8 cellular contexts compared by ENCODE assay signal in genomic region chr17:82458885-82459424, GRCh38. TPM values are rescaled to one million over a fixed set of nuclear protein-coding genes. Genes with fewer than 3 reads are reported as not detected.
DNase-seq lines count a peak whose midpoint lies in the region; ATAC-seq, FAIRE-seq and TF ChIP-seq lines count a peak whose summit lies in the region.

No MANE protein-coding gene starts in this region.

- H3K27ac Mint-ChIP-seq in CD8-positive, alpha-beta memory T cell, result peak overlapping the region; percentile 71 to 95 (median 91)
- H3K27ac Mint-ChIP-seq in dendritic cell treated with granulocyte-macrophage colony-stimulating factor and Interleukin-4, amounts not matched to agents 40 ng/mL and 50 ng/mL, for 4 days, result peak overlapping the region; percentile 96

- peak overlapping the region; percentile 55 for H3K4me3 ChIP-seq in CD8-positive, alpha-beta memory T cell (ENCODE audit: low read length)
- H3K4me3 ChIP-seq in upper lobe of right lung, result peak overlapping the region; percentile 89

- H3K36me3 ChIP-seq in CD8-positive, alpha-beta memory T cell (ENCODE audit: insufficient read depth, low read length), result peaks cover 18% of the 10 kb centered on the region
- peaks cover 39% of the 10 kb centered on the region for H3K36me3 ChIP-seq in upper lobe of right lung

- TF ChIP-seq CTCF in upper lobe of right lung (IDR thresholded peaks at IDR 0.05), result no peak

- H3K27ac ChIP-seq in CD8-positive, alpha-beta memory T cell (ENCODE audit: low read depth, low read length), result peak overlapping the region; percentile 94
- H3K27ac ChIP-seq in upper lobe of right lung, result peak overlapping the region; percentile 99

- ATAC-seq in GM21423 (IDR thresholded peaks at IDR 0.05; ENCODE audit: unreplicated experiment) (peak; percentile 7), upper lobe of right lung (peak; percentile 0), GM19397 (IDR thresholded peaks at IDR 0.05; ENCODE audit: unreplicated experiment) (no peak)

- FAIRE-seq in RCC 7860 (lab: Jason Lieb, UNC), result no peak

- CTCF ChIA-PET in CD8-positive, alpha-beta memory T cell (lab: Charles Lee), result interaction anchor here (1.6 kb wide), 1 partner anchor 40 kb away, joined by 3 read pairs; no protein-coding TSS in a partner anchor

- POLR2A ChIA-PET in CD8-positive, alpha-beta memory T cell (lab: Charles Lee), result interaction anchor here (1.2 to 1.8 kb wide), 5 partner anchors 9 to 60 kb away, joined by 3 to 15 read pairs (median 10); partner anchors contain the start of gene FOXK2

- peaks cover 0 to 1% of the 10 kb centered on the region in 2 donors for H3K27me3 Mint-ChIP-seq in CD8-positive, alpha-beta memory T cell
- H3K27me3 Mint-ChIP-seq in dendritic cell treated with granulocyte-macrophage colony-stimulating factor and Interleukin-4, amounts not matched to agents 40 ng/mL and 50 ng/mL, for 4 days, result no peaks in the 10 kb centered on the region

- intact Hi-C loops in dendritic cell treated with granulocyte-macrophage colony-stimulating factor and Interleukin-4, amounts not matched to agents 40 ng/mL and 50 ng/mL, for 4 days (cut with micrococcal nuclease), result loop anchor here (1.0 to 2.0 kb wide), 2 partner anchors 9 to 18 kb away; partner anchors contain the start of gene CYBC1
- intact Hi-C loops in upper lobe of right lung (cut with DNase I), result no loop called here

- no peaks in the 10 kb centered on the region for H3K9me3 Mint-ChIP-seq in CD8-positive, alpha-beta memory T cell
- no peaks in the 10 kb centered on the region for H3K9me3 Mint-ChIP-seq in dendritic cell treated with granulocyte-macrophage colony-stimulating factor and Interleukin-4, amounts not matched to agents 40 ng/mL and 50 ng/mL, for 4 days

- peaks cover 0 to 42% (median 8%) of the 10 kb centered on the region in 3 donors for H3K36me3 Mint-ChIP-seq in CD8-positive, alpha-beta memory T cell
- peaks cover 49% of the 10 kb centered on the region for H3K36me3 Mint-ChIP-seq in dendritic cell treated with granulocyte-macrophage colony-stimulating factor and Interleukin-4, amounts not matched to agents 40 ng/mL and 50 ng/mL, for 4 days (ENCODE audit: low read depth)

- peaks cover 18% of the 10 kb centered on the region for H3K4me1 ChIP-seq in CD8-positive, alpha-beta memory T cell (ENCODE audit: insufficient read depth, low read length)
- H3K4me1 ChIP-seq in upper lobe of right lung, result peaks cover 35% of the 10 kb centered on the region

- peaks cover 29 to 38% (median 31%) of the 10 kb centered on the region in 3 donors for H3K4me1 Mint-ChIP-seq in CD8-positive, alpha-beta memory T cell
- peaks cover 48% of the 10 kb centered on the region for H3K4me1 Mint-ChIP-seq in dendritic cell treated with granulocyte-macrophage colony-stimulating factor and Interleukin-4, amounts not matched to agents 40 ng/mL and 50 ng/mL, for 4 days (ENCODE audit: low read depth)

- no peaks in the 10 kb centered on the region for H3K27me3 ChIP-seq in CD8-positive, alpha-beta memory T cell (ENCODE audit: insufficient read depth, low read length, poor library complexity, severe bottlenecking)
- H3K27me3 ChIP-seq in upper lobe of right lung, result no peaks in the 10 kb centered on the region

- H3K9me3 ChIP-seq in CD8-positive, alpha-beta memory T cell (ENCODE audit: low read length), result no peaks in the 10 kb centered on the region
- H3K9me3 ChIP-seq in upper lobe of right lung, result no peaks in the 10 kb centered on the region

- peak in 3 of 5 donors; percentile 18 to 33 (median 26) for DNase-seq in CD8-positive, alpha-beta memory T cell
- DNase-seq in RCC 7860 (ENCODE audit: low spot score) (peak; percentile 7), lung microvascular endothelial cell (ENCODE audit: low read depth in 2 of 2) (peak; percentile 87 to 97), upper lobe of right lung (no peak), T1000 (lab: John Stamatoyannopoulos, UW) (no peak)

- H3K4me3 Mint-ChIP-seq in CD8-positive, alpha-beta memory T cell, result peak overlapping the region; percentile 82 to 97 (median 89)
- H3K4me3 Mint-ChIP-seq in dendritic cell treated with granulocyte-macrophage colony-stimulating factor and Interleukin-4, amounts not matched to agents 40 ng/mL and 50 ng/mL, for 4 days, result peak overlapping the region; percentile 94

RNA-seq across cellular contexts. Expression of gene NARF, which starts 0.4 kb away (rescaled TPM):
- total RNA-seq in CD8-positive, alpha-beta memory T cell, result 10 to 100 TPM; 62.2 to 63.0 TPM
- polyA plus RNA-seq in CD8-positive, alpha-beta memory T cell, result 95.3 TPM
- total RNA-seq in lung microvascular endothelial cell (50.1 and 96.2 TPM in 2 replicates), upper lobe of right lung (54.1 TPM)

RNA-seq across cellular contexts. Expression of gene CYBC1, which starts 8.4 kb away (rescaled TPM):
- total RNA-seq in CD8-positive, alpha-beta memory T cell, result 100 to 1,000 TPM; 184 to 189 TPM
- 175 TPM for polyA plus RNA-seq in CD8-positive, alpha-beta memory T cell
- total RNA-seq in lung microvascular endothelial cell (31.8 and 57.1 TPM in 2 replicates), upper lobe of right lung (120 TPM)

RNA-seq across cellular contexts. Expression of gene OGFOD3, which starts 40.6 kb away (rescaled TPM):
- 10 to 100 TPM; 27.9 to 28.4 TPM for total RNA-seq in CD8-positive, alpha-beta memory T cell
- 29.9 TPM for polyA plus RNA-seq in CD8-positive, alpha-beta memory T cell
- total RNA-seq in lung microvascular endothelial cell (13.9 and 19.8 TPM in 2 replicates), upper lobe of right lung (32.7 TPM)

RNA-seq across cellular contexts. Expression of gene HEXD, which starts 40.8 kb away (rescaled TPM):
- total RNA-seq in CD8-positive, alpha-beta memory T cell, result 10 to 100 TPM; 29.6 to 30.4 TPM
- polyA plus RNA-seq in CD8-positive, alpha-beta memory T cell, result 10.6 TPM
- total RNA-seq in lung microvascular endothelial cell (9.8 and 13.3 TPM in 2 replicates), upper lobe of right lung (49.1 TPM)

Comparison
In these comparisons a context has a peak if more than half of its experiments do, and no peak if none do; other contexts are left out.
1. DNase-seq: peak in CD8-positive, alpha-beta memory T cell (3 of 5), RCC 7860 (single experiment) and lung microvascular endothelial cell (2 of 2); none in upper lobe of right lung (single experiment) and T1000 (single experiment).